ENCODE assay signal across 9 cellular contexts in genomic region chr3:71658131-71658530, GRCh38.
DNase-seq lines count a peak whose midpoint lies in the region; TF ChIP-seq lines count a peak whose summit lies in the region.
"Had no signal": no experiment of that assay in that cellular context is flagged by ENCODE, and none has a peak within 500 bp of the region (broad histone marks: within the 10 kb centered on the region; RNA-seq: fewer than 3 reads in every experiment).

No MANE protein-coding gene starts in this region.

- in situ Hi-C loops in G401 (cut with HindIII; ENCODE audit: low sequenced_read_pairs) = no loop called here

- H3K27me3 ChIP-seq in esophagus muscularis mucosa (no peaks in the 10 kb centered on the region), osteoblast (ENCODE audit: insufficient read depth, low read length) (no peaks in the 10 kb centered on the region)
- H3K27me3 ChIP-seq in effector memory CD4-positive, alpha-beta T cell (replicated peaks; ENCODE audit: control insufficient read depth, insufficient read depth, low read length, poor library complexity, severe bottlenecking) = no peaks in the 10 kb centered on the region

- no peaks in the 10 kb centered on the region for H4K20me1 ChIP-seq in osteoblast (ENCODE audit: insufficient read depth, low read length)

- intact Hi-C loops in esophagus muscularis mucosa (cut with DNase I) = loop anchor here (10.0 kb wide), 1 partner anchor 1123 kb away; no protein-coding TSS in a partner anchor

- peak overlapping the region; percentile 26 for H3K4me2 ChIP-seq in osteoblast (ENCODE audit: insufficient read depth, low read length)

- H3K79me2 ChIP-seq in osteoblast (ENCODE audit: insufficient read depth, low read length) = no peaks in the 10 kb centered on the region

- H3K4me1 ChIP-seq in esophagus muscularis mucosa = peaks cover 16 to 56% (median 56%) of the 10 kb centered on the region in 4 donors
- H3K4me1 ChIP-seq in osteoblast (ENCODE audit: insufficient read depth, low read length) = peaks cover 4% of the 10 kb centered on the region
- no peaks in the 10 kb centered on the region for H3K4me1 ChIP-seq in effector memory CD4-positive, alpha-beta T cell (ENCODE audit: control insufficient read depth, insufficient read depth, low read length, poor library complexity, severe bottlenecking)

- TF ChIP-seq POLR2A in esophagus muscularis mucosa (IDR thresholded peaks at IDR 0.05; ENCODE audit: low read depth) = no peak

- H2AFZ ChIP-seq in osteoblast (ENCODE audit: low read length) = no peak overlapping the region

- H3K9me3 ChIP-seq in esophagus muscularis mucosa = no peaks in the 10 kb centered on the region
- no peaks in the 10 kb centered on the region for H3K9me3 ChIP-seq in osteoblast (ENCODE audit: low read depth, low read length)
- H3K9me3 ChIP-seq in effector memory CD4-positive, alpha-beta T cell (ENCODE audit: control insufficient read depth, low read length) = no peaks in the 10 kb centered on the region

- no peak for TF ChIP-seq EP300 in esophagus muscularis mucosa (IDR thresholded peaks at IDR 0.05)

- TF ChIP-seq CTCF in esophagus muscularis mucosa (IDR thresholded peaks at IDR 0.05) = no peak
- no peak for TF ChIP-seq CTCF in osteoblast (IDR thresholded peaks at IDR 0.05; ENCODE audit: extremely low read depth, low read depth, low read length)

- peak; percentile 91 for DNase-seq in DMS153 (lab: John Stamatoyannopoulos, UW)
- DNase-seq in NCI-H345 (lab: John Stamatoyannopoulos, UW) = peak; percentile 91
- DNase-seq in esophagus muscularis mucosa (ENCODE audit: extremely low spot score) = no peak
- DNase-seq in osteoblast (ENCODE audit: insufficient read length, low spot score, missing footprints) = peak; percentile 73
- no peak for DNase-seq in G401 (ENCODE audit: low spot score)
- DNase-seq in SHP77 treated with DMSO at 0.1 percent for 48 hours (lab: John Stamatoyannopoulos, UW) = no peak
- no peak for DNase-seq in effector memory CD4-positive, alpha-beta T cell
- DNase-seq in NCI-H1436 treated with DMSO at 0.1 percent for 48 hours (lab: John Stamatoyannopoulos, UW) = no peak
- DNase-seq: WERI-Rb-1 had no signal

- H3K4me3 ChIP-seq in esophagus muscularis mucosa (no peak overlapping the region), osteoblast (ENCODE audit: insufficient read depth, low read length) (no peak overlapping the region)
- H3K4me3 ChIP-seq in effector memory CD4-positive, alpha-beta T cell (ENCODE audit: insufficient read depth, low read depth, low read length, poor library complexity, severe bottlenecking) = no peak overlapping the region

- 41% methylated on average over 7 of the region's 7 CpGs for WGBS in esophagus muscularis mucosa

- no peaks in the 10 kb centered on the region for H3K36me3 ChIP-seq in esophagus muscularis mucosa
- H3K36me3 ChIP-seq in osteoblast (ENCODE audit: insufficient read depth, low read length) = no peaks in the 10 kb centered on the region
- H3K36me3 ChIP-seq in effector memory CD4-positive, alpha-beta T cell (ENCODE audit: control insufficient read depth, insufficient read depth, low read length) = no peaks in the 10 kb centered on the region
- H3K36me3 ChIP-seq: WERI-Rb-1 had no signal

- H3K27ac ChIP-seq in esophagus muscularis mucosa (replicated peaks in 1 of 4) = peak overlapping the region; percentile 77 to 85 (median 80)
- H3K27ac ChIP-seq in osteoblast (ENCODE audit: low read depth, low read length) = no peak overlapping the region
- no peak overlapping the region for H3K27ac ChIP-seq in effector memory CD4-positive, alpha-beta T cell (ENCODE audit: insufficient read depth, low read length, poor library complexity, severe bottlenecking)
- H3K27ac ChIP-seq: WERI-Rb-1 had no signal

Comparison
In these comparisons a context has a peak if more than half of its experiments do, and no peak if none do; other contexts are left out.
1. DNase-seq: peak in DMS153 (single experiment), NCI-H345 (single experiment) and osteoblast (single experiment); none in esophagus muscularis mucosa (single experiment), G401 (single experiment), SHP77 treated with DMSO at 0.1 percent for 48 hours (single experiment), effector memory CD4-positive, alpha-beta T cell (0 of 3) and NCI-H1436 treated with DMSO at 0.1 percent for 48 hours (single experiment).
2. H3K27ac ChIP-seq: peak in esophagus muscularis mucosa (4 of 4); none in osteoblast (single experiment) and effector memory CD4-positive, alpha-beta T cell (single experiment).